14 cellular contexts compared by ENCODE assay signal in genomic region chr3:52521881-52522650, GRCh38. TPM values are rescaled to one million over a fixed set of nuclear protein-coding genes. Genes with fewer than 3 reads are reported as not detected.
"Had no signal": no experiment of that assay in that cellular context is flagged by ENCODE, and none has a peak within 500 bp of the region (broad histone marks: within the 10 kb centered on the region; RNA-seq: fewer than 3 reads in every experiment).

No MANE protein-coding gene starts in this region.

- H3K27ac ChIP-seq: ascending aorta, heart right ventricle, ovary, thyroid gland had no signal

- H3K36me3 ChIP-seq: ovary had no signal

- H3K27me3 ChIP-seq: ascending aorta, heart right ventricle, ovary, thyroid gland had no signal

- DNase-seq: activated CD4-positive, alpha-beta T cell treated with anti-CD3 and anti-CD28 coated beads for 1 hour; activated CD4-positive, alpha-beta T cell treated with anti-CD3 and anti-CD28 coated beads, Interleukin-2, amount 50 U/mL, for 48 hours; activated T-cell treated with anti-CD3 and anti-CD28 coated beads, Interleukin-2, amount 50 U/mL, for 72 hours; effector CD4-positive, alpha-beta T cell; foreskin melanocyte; islet precursor cell; small intestine; T-helper 9 cell; thyroid gland had no signal

- H3K9me3 ChIP-seq: ascending aorta, heart right ventricle, ovary, thyroid gland had no signal

- H3K4me3 ChIP-seq: ascending aorta, coronary artery, heart right ventricle, ovary, thyroid gland had no signal

- FAIRE-seq: bronchial epithelial cell, small intestine had no signal

RNA-seq across cellular contexts. Expression of gene UQCC5, which starts 14.3 kb away (rescaled TPM):
- total RNA-seq: ascending aorta had no signal
